Comparison of ENCODE assay signal across 8 cellular contexts in the genomic region with DNA sequence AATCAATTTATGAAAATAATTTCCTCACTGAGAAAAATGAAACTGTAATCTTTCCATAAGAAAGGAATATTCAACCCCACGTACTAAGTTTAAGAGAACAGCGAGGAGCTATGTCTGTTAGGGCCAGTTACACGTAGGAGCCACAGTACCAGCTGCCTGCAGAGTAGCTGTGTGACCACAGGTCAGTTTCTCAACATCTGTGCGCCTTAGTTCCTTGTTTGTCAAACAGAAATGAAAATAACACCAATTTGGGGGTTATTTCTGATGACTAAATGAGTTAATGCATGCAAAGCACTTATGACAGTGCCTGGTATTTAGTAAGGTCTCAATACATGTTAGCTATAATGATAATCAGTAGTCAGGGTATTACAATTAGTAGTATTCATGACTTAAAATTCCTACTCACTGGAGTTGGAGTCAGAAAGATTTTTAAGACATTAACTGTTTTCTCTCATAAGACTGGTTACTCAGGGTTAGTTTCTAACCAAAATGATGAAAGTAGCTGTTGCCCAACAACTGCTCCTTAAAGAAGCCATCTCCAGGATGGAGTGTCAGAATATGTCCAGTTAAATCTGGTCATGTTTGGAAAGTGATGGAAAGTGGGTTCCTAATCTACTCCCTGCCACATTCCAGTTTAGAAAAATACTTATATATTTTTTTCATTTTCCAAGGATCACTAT.
DNase-seq lines count a peak whose midpoint lies in the region; ATAC-seq and TF ChIP-seq lines count a peak whose summit lies in the region.

No MANE protein-coding gene starts in this region.

- H3K4me3 ChIP-seq in fibroblast of mammary gland (ENCODE audit: control insufficient read depth, low read depth, low read length): no peak overlapping the region

- in situ Hi-C loops in GM13976 (cut with MboI; ENCODE audit: low sequenced_read_pairs, unreplicated experiment): no loop called here

- DNase-seq in GM13976 (ENCODE audit: low spot score): peak; percentile 47
- peak; percentile 67 for DNase-seq in fibroblast of mammary gland (ENCODE audit: low read depth)
- DNase-seq in stimulated activated CD4-positive, alpha-beta T cell treated with anti-CD3 and anti-CD28 coated beads, Interleukin-15, amount 100 ng/mL, for 24 hours: no peak
- DNase-seq in NCI-H526 treated with DMSO at 0.1 percent for 48 hours (lab: John Stamatoyannopoulos, UW): no peak
- DNase-seq in posterior vena cava (ENCODE audit: low spot score): no peak
- no peak for DNase-seq in NCI-H1105 (lab: John Stamatoyannopoulos, UW)

- ATAC-seq in GM21515 (IDR thresholded peaks at IDR 0.05; ENCODE audit: unreplicated experiment): peak; percentile 90
- peak; percentile 86 for ATAC-seq in HG03442 (IDR thresholded peaks at IDR 0.05; ENCODE audit: unreplicated experiment)

- intact Hi-C loops in posterior vena cava (cut with DNase I): loop anchor here (10.0 kb wide), 2 partner anchors 138 to 158 kb away; no protein-coding TSS in a partner anchor

- TF ChIP-seq CTCF in GM13976 (IDR thresholded peaks at IDR 0.05; ENCODE audit: borderline replicate concordance, control extremely low read depth, extremely low read depth, insufficient read depth, missing control alignments) (no peak), fibroblast of mammary gland (conservative IDR thresholded peaks at IDR 0.05; ENCODE audit: control insufficient read depth, insufficient read depth, low read depth, low read length) (no peak)

Comparison
In these comparisons a context has a peak if more than half of its experiments do, and no peak if none do; other contexts are left out.
1. DNase-seq: peak in GM13976 (single experiment) and fibroblast of mammary gland (single experiment); none in stimulated activated CD4-positive, alpha-beta T cell treated with anti-CD3 and anti-CD28 coated beads, Interleukin-15, amount 100 ng/mL, for 24 hours (single experiment), NCI-H526 treated with DMSO at 0.1 percent for 48 hours (single experiment), posterior vena cava (single experiment) and NCI-H1105 (single experiment).